ENCODE assay signal across 1 cellular context in genomic region chr16:85275533-85276249, GRCh38.
TF ChIP-seq lines count a peak whose summit lies in the region.

No MANE protein-coding gene starts in this region.

TF ChIP-seq in HEK293, 187 proteins besides CTCF, POLR2A, EP300 and RAD21 (continued from another document and continues in another):
- TF ChIP-seq ZBTB49 (tag by site-specific recombination; IDR thresholded peaks at IDR 0.05; ENCODE audit: low read depth): no peak
- no peak for TF ChIP-seq ZNF596 (tag by site-specific recombination; IDR thresholded peaks at IDR 0.05)
- no peak for TF ChIP-seq ZNF518A (tag by site-specific recombination; conservative IDR thresholded peaks at IDR 0.05; ENCODE audit: low read depth)
- TF ChIP-seq ZNF621 (tag by site-specific recombination; IDR thresholded peaks at IDR 0.05): no peak
- TF ChIP-seq HOXD13 (CRISPR knock-in tag; IDR thresholded peaks at IDR 0.05; ENCODE audit: borderline replicate concordance): no peak
- TF ChIP-seq REST (tag by site-specific recombination; IDR thresholded peaks at IDR 0.05): no peak
- TF ChIP-seq GLIS2 (tag by site-specific recombination; IDR thresholded peaks at IDR 0.05): peak; percentile 35; the same call in 1 of the 2 replicates
- TF ChIP-seq ZIC2 (tag by site-specific recombination; IDR thresholded peaks at IDR 0.05): 0 out of 2 replicates have a peak, but pooled peaks have one; percentile 10
- no peak for TF ChIP-seq PRDM2 (tag by site-specific recombination; IDR thresholded peaks at IDR 0.05; ENCODE audit: borderline replicate concordance)
- TF ChIP-seq ZNF394 (tag by site-specific recombination; IDR thresholded peaks at IDR 0.05; ENCODE audit: borderline replicate concordance): no peak
- no peak for TF ChIP-seq ZNF530 (tag by site-specific recombination; IDR thresholded peaks at IDR 0.05; ENCODE audit: low read depth)
- no peak for TF ChIP-seq KLF9 (tag by site-specific recombination; IDR thresholded peaks at IDR 0.05; ENCODE audit: low read depth)
- TF ChIP-seq ZNF571 (tag by site-specific recombination; IDR thresholded peaks at IDR 0.05): no peak
- TF ChIP-seq ZNF585B (tag by site-specific recombination; IDR thresholded peaks at IDR 0.05): no peak
- TF ChIP-seq ZNF660 (tag by site-specific recombination; IDR thresholded peaks at IDR 0.05): 0 out of 2 replicates have a peak, but pooled peaks have one; percentile 23
- TF ChIP-seq ZNF266 (tag by site-specific recombination; IDR thresholded peaks at IDR 0.05; ENCODE audit: low read depth): no peak
- TF ChIP-seq TCF7L2 (IDR thresholded peaks at IDR 0.05; ENCODE audit: borderline replicate concordance, low read depth, low read length): no peak
- TF ChIP-seq SCRT1 (tag by site-specific recombination; IDR thresholded peaks at IDR 0.05; ENCODE audit: borderline replicate concordance): no peak
- TF ChIP-seq PATZ1 (tag by site-specific recombination; IDR thresholded peaks at IDR 0.05): 0 out of 2 replicates have a peak, but pooled peaks have one; percentile 33
- TF ChIP-seq YY1 (tag by site-specific recombination; IDR thresholded peaks at IDR 0.05): no peak
- TF ChIP-seq ZNF843 (tag by site-specific recombination; IDR thresholded peaks at IDR 0.05): no peak
- no peak for TF ChIP-seq ZBTB8A (tag by site-specific recombination; IDR thresholded peaks at IDR 0.05)
- no peak for TF ChIP-seq ZBTB44 (tag by site-specific recombination; IDR thresholded peaks at IDR 0.05)
- no peak for TF ChIP-seq PRDM6 (tag by site-specific recombination; IDR thresholded peaks at IDR 0.05)
- no peak for TF ChIP-seq ZNF274 (IDR thresholded peaks at IDR 0.05; ENCODE audit: low read length)
- TF ChIP-seq ZNF274 (tag by site-specific recombination; IDR thresholded peaks at IDR 0.05; ENCODE audit: borderline replicate concordance): no peak
